ENCODE assay signal across 8 cellular contexts in the genomic region with DNA sequence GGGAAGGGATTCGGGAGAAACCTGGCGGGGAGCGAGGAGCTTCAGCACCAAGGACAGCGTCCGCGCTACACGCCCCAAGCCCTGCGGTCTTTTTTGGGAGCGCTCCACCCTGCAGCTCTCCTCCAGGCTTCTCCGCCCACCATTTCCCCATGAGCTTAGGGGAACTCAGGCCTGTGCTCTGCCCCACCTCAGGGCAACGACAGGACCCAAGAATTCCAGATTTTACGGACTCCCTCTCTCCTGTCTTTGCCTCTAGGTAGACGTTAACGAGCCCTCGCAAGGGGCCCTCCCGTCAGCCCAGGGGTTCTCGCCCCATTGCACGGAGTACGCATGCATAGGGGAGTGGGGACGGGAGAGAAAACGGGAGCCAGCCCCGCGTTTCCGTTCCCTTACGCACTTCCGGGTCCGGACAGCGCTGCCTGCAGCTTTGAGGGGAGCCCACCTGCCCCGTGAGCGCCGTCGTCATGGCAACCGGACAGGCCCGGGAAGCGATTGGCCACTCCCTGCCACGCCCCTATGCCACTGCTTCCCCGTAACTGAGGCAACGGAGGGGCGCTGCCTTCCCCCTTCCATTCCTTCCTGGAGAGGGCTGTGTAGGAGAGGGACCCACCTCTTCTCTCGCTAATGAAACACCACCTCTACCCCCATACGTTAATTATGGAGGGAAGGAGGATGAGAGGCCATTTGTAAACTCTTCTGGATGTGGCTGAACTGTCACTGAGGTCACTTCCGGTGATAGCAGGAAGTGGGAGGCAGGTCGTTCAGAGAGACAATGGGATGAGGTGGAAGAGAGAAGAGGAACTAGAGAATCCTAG. TPM values are rescaled to one million over a fixed set of nuclear protein-coding genes. Genes with fewer than 3 reads are reported as not detected.
DNase-seq lines count a peak whose midpoint lies in the region; ATAC-seq, FAIRE-seq and TF ChIP-seq lines count a peak whose summit lies in the region.

No MANE protein-coding gene starts in this region.

- intact Hi-C loops in kidney (cut with DNase I): no loop called here

- TF ChIP-seq CTCF in brain microvascular endothelial cell (IDR thresholded peaks at IDR 0.05; ENCODE audit: low read depth, low read length, missing control alignments) (no peak), kidney (IDR thresholded peaks at IDR 0.05; ENCODE audit: borderline replicate concordance, extremely low read depth, insufficient read depth) (no peak)

- H3K36me3 Mint-ChIP-seq in stimulated activated effector memory CD8-positive, alpha-beta T cell treated with anti-CD3 and anti-CD28 coated beads, Interleukin-12 subunit alpha, Interleukin-12 subunit beta, amount 100 ng/mL, for 72 hours: no peaks in the 10 kb centered on the region

- no peak for FAIRE-seq in kidney (lab: Jason Lieb, UNC)

- H3K9me3 ChIP-seq in kidney (ENCODE audit: control insufficient read depth in 1 of 2, low read length in 2 of 2): peaks cover 0 to 4% of the 10 kb centered on the region in 2 donors

- peak; percentile 48 for ATAC-seq in stimulated activated effector memory CD8-positive, alpha-beta T cell treated with anti-CD3 and anti-CD28 coated beads, Interleukin-12 subunit alpha, Interleukin-12 subunit beta, amount 100 ng/mL, for 72 hours
- ATAC-seq in GM19463 (IDR thresholded peaks at IDR 0.05; ENCODE audit: unreplicated experiment): no peak
- no peak for ATAC-seq in GM21526 (IDR thresholded peaks at IDR 0.05; ENCODE audit: low FRiP score, unreplicated experiment)

- H3K4me1 Mint-ChIP-seq in stimulated activated effector memory CD8-positive, alpha-beta T cell treated with anti-CD3 and anti-CD28 coated beads, Interleukin-12 subunit alpha, Interleukin-12 subunit beta, amount 100 ng/mL, for 72 hours: peaks cover 16% of the 10 kb centered on the region

- H3K9ac ChIP-seq in kidney (ENCODE audit: low read length in 2 of 2): no peak overlapping the region

- no peak overlapping the region for H3K27ac Mint-ChIP-seq in stimulated activated effector memory CD8-positive, alpha-beta T cell treated with anti-CD3 and anti-CD28 coated beads, Interleukin-12 subunit alpha, Interleukin-12 subunit beta, amount 100 ng/mL, for 72 hours

- in situ Hi-C loops in brain microvascular endothelial cell (cut with HindIII; ENCODE audit: low pct_ligation_motif_present, low sequenced_read_pairs): no loop called here

- H3K4me1 ChIP-seq in kidney (ENCODE audit: control insufficient read depth in 1 of 2, insufficient read depth in 1 of 2, low read depth in 1 of 2, low read length in 2 of 2): peaks cover 0 to 14% of the 10 kb centered on the region in 2 donors

- H3K4me3 Mint-ChIP-seq in stimulated activated effector memory CD8-positive, alpha-beta T cell treated with anti-CD3 and anti-CD28 coated beads, Interleukin-12 subunit alpha, Interleukin-12 subunit beta, amount 100 ng/mL, for 72 hours: peak overlapping the region; percentile 60

- H3K27me3 ChIP-seq in brain microvascular endothelial cell (replicated peaks): no peaks in the 10 kb centered on the region

- no peak overlapping the region for H3K27ac ChIP-seq in brain microvascular endothelial cell
- no peak overlapping the region for H3K27ac ChIP-seq in kidney (ENCODE audit: low read depth in 2 of 2, low read length in 2 of 2)

- H3K36me3 ChIP-seq in brain microvascular endothelial cell (replicated peaks) (no peaks in the 10 kb centered on the region), kidney (ENCODE audit: control insufficient read depth in 1 of 2, insufficient read depth in 2 of 2, low read length in 2 of 2) (no peaks in the 10 kb centered on the region)

- peak; percentile 76 for DNase-seq in activated effector memory CD4-positive, alpha-beta T cell treated with anti-CD3 and anti-CD28 coated beads, Interleukin-2, amount 50 U/mL, for 16 hours
- DNase-seq in activated effector memory CD4-positive, alpha-beta T cell treated with Interleukin-2 at 50 U/mL for 16 hours: no peak
- DNase-seq in SHP77 (lab: John Stamatoyannopoulos, UW) (peak; percentile 98 to 99), brain microvascular endothelial cell (peak; percentile 7), kidney (peak; percentile 79)
- DNase-seq in stimulated activated effector memory CD8-positive, alpha-beta T cell treated with anti-CD3 and anti-CD28 coated beads, Interleukin-12 subunit alpha, Interleukin-12 subunit beta, amount 100 ng/mL, for 72 hours (ENCODE audit: low spot score in 2 of 2): peak; percentile 26 to 56

- H3K4me3 ChIP-seq in brain microvascular endothelial cell (ENCODE audit: low read depth, low read length): peak overlapping the region; percentile 15
- H3K4me3 ChIP-seq in kidney (ENCODE audit: low read length in 2 of 2): no peak overlapping the region

- peaks cover 3% of the 10 kb centered on the region for H3K9me3 Mint-ChIP-seq in stimulated activated effector memory CD8-positive, alpha-beta T cell treated with anti-CD3 and anti-CD28 coated beads, Interleukin-12 subunit alpha, Interleukin-12 subunit beta, amount 100 ng/mL, for 72 hours

RNA-seq across cellular contexts. Expression of gene NOVA2, which starts 20.8 kb away (rescaled TPM):
- total RNA-seq in kidney: 8.5 TPM
- polyA plus RNA-seq in kidney (ENCODE audit: insufficient read depth, low read depth, low replicate concordance): 0.95 TPM

RNA-seq across cellular contexts. Expression of gene NANOS2, which starts 38.3 kb away (rescaled TPM):
- not detected for total RNA-seq in kidney
- polyA plus RNA-seq in kidney (ENCODE audit: insufficient read depth, low read depth, low replicate concordance): not detected

RNA-seq across cellular contexts. Expression of gene CCDC61, which starts 42.4 kb away (rescaled TPM):
- 22.2 TPM for total RNA-seq in kidney
- polyA plus RNA-seq in kidney (ENCODE audit: insufficient read depth, low read depth, low replicate concordance): 17.8 TPM

RNA-seq across cellular contexts. Expression of gene MYPOP, which starts 50.5 kb away (rescaled TPM):
- 6.7 TPM for total RNA-seq in kidney
- polyA plus RNA-seq in kidney (ENCODE audit: insufficient read depth, low read depth, low replicate concordance): 11.7 TPM
